In the genomic region with DNA sequence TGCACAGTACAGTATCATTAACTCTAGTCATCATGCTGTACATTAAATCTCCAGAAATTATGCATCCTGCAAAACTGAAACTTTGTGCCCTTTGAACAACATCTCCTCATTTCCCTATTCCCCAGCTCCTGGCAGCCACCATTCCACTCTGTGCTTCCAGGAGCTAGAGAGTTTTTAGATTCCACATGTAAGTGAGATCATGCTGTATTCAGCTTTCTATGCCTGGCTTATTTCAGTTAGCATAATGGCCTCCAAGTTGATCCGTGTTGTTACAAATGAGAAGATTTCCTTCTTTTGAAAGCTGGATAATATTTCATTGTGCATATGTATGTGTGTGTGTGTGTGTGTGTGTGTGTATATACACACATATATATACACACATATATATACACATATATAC, we compare ENCODE assay signal across 3 cellular contexts.
"Had no signal": no experiment of that assay in that cellular context is flagged by ENCODE, and none has a peak within 500 bp of the region (broad histone marks: within the 10 kb centered on the region; RNA-seq: fewer than 3 reads in every experiment).

No MANE protein-coding gene starts in this region.

- DNase-seq: GDM1, GF-D8 had no signal

- H3K4me3 ChIP-seq: GM12878 had no signal
